8 cellular contexts compared by ENCODE assay signal in genomic region chr17:52242268-52242667, GRCh38.
"Had no signal": no experiment of that assay in that cellular context is flagged by ENCODE, and none has a peak within 500 bp of the region (broad histone marks: within the 10 kb centered on the region; RNA-seq: fewer than 3 reads in every experiment).

No MANE protein-coding gene starts in this region.

- H3K4me3 ChIP-seq: GM12878 had no signal

- FAIRE-seq: G401.6, GM12878, GM12891, GM12892, GM18507, GM19239 had no signal

- DNase-seq: GDM1, GF-D8 had no signal

- ATAC-seq: GM12878 had no signal
